16 cellular contexts compared by ENCODE assay signal in genomic region chr14:61519106-61519505, GRCh38.
"Had no signal": no experiment of that assay in that cellular context is flagged by ENCODE, and none has a peak within 500 bp of the region (broad histone marks: within the 10 kb centered on the region; RNA-seq: fewer than 3 reads in every experiment).

No MANE protein-coding gene starts in this region.

- DNase-seq: activated naive CD4-positive, alpha-beta T cell treated with anti-CD3 and anti-CD28 coated beads, Interleukin-2, amount 10 ng/mL, durations not matched to agents 7 days and 5 days; anterior cingulate cortex; brain microvascular endothelial cell; cortex of kidney; effector CD4-positive, alpha-beta T cell; foreskin keratinocyte; glutamatergic neuron; hypothalamus; kidney glomerular epithelial cell; left ventricle myocardium superior; psoas muscle; SW 1271 had no signal

- H3K4me3 Mint-ChIP-seq: activated naive CD4-positive, alpha-beta T cell treated with anti-CD3 and anti-CD28 coated beads, Interleukin-2, amount 10 ng/mL, durations not matched to agents 7 days and 5 days; memory B cell; T-helper 2 cell treated with Interferon-gamma antibody and Interleukin-4, amounts not matched to agents 5 μg/mL and 100 μg/mL, for 36 hours had no signal

- H3K36me3 ChIP-seq: brain microvascular endothelial cell, thoracic aorta had no signal

- H3K27me3 Mint-ChIP-seq: activated naive CD4-positive, alpha-beta T cell treated with anti-CD3 and anti-CD28 coated beads, Interleukin-2, amount 10 ng/mL, durations not matched to agents 7 days and 5 days had no signal

- H3K9me3 Mint-ChIP-seq: activated naive CD4-positive, alpha-beta T cell treated with anti-CD3 and anti-CD28 coated beads, Interleukin-2, amount 10 ng/mL, durations not matched to agents 7 days and 5 days; T-helper 2 cell treated with Interferon-gamma antibody and Interleukin-4, amounts not matched to agents 5 μg/mL and 100 μg/mL, for 36 hours had no signal

- H3K27ac Mint-ChIP-seq: activated naive CD4-positive, alpha-beta T cell treated with anti-CD3 and anti-CD28 coated beads, Interleukin-2, amount 10 ng/mL, durations not matched to agents 7 days and 5 days; memory B cell; T-helper 2 cell treated with Interferon-gamma antibody and Interleukin-4, amounts not matched to agents 5 μg/mL and 100 μg/mL, for 36 hours had no signal

- H3K27me3 ChIP-seq: brain microvascular endothelial cell, foreskin keratinocyte had no signal

- H3K4me3 ChIP-seq: psoas muscle, thoracic aorta had no signal

- H3K9me3 ChIP-seq: psoas muscle, thoracic aorta had no signal

- ATAC-seq: foreskin keratinocyte, left ventricle myocardium superior, psoas muscle, sciatic nerve had no signal

- H3K27ac ChIP-seq: brain microvascular endothelial cell, foreskin keratinocyte, psoas muscle, thoracic aorta had no signal
